In genomic region chr11:30895046-30895445, GRCh38 we compare ENCODE assay signal across 22 cellular contexts.
"Had no signal": no experiment of that assay in that cellular context is flagged by ENCODE, and none has a peak within 500 bp of the region (broad histone marks: within the 10 kb centered on the region; RNA-seq: fewer than 3 reads in every experiment).

No MANE protein-coding gene starts in this region.

- H3K36me3 ChIP-seq: esophagus muscularis mucosa, gastrocnemius medialis, heart right ventricle, left lung, lower lobe of right lung had no signal

- H3K9me3 ChIP-seq: esophagus muscularis mucosa, gastrocnemius medialis, left lung, lower lobe of right lung had no signal

- H3K27ac ChIP-seq: coronary artery, dorsolateral prefrontal cortex, epithelial cell of prostate, esophagus muscularis mucosa, gastrocnemius medialis, heart right ventricle, left lung, lower lobe of right lung had no signal

- ATAC-seq: gastrocnemius medialis; heart right ventricle; left lung; left ventricle myocardium superior; lower lobe of right lung; naive thymus-derived CD4-positive, alpha-beta T cell; natural killer cell had no signal

- H3K27me3 ChIP-seq: dorsolateral prefrontal cortex, esophagus muscularis mucosa, gastrocnemius medialis, heart right ventricle, left lung had no signal

- H3K4me3 ChIP-seq: coronary artery, dorsolateral prefrontal cortex, esophagus muscularis mucosa, gastrocnemius medialis, heart right ventricle, left lung, lower lobe of right lung had no signal

- H3K4me1 ChIP-seq: gastrocnemius medialis, heart right ventricle, left lung, lower lobe of right lung had no signal

- DNase-seq: dermis blood vessel endothelial cell; dorsolateral prefrontal cortex; effector CD4-positive, alpha-beta T cell; effector memory CD4-positive, alpha-beta T cell; erythroblast; foreskin melanocyte; gastrocnemius medialis; glutamatergic neuron; head of caudate nucleus; heart right ventricle; hippocampal formation; kidney; kidney glomerular epithelial cell; left lung; left ventricle myocardium superior; lower lobe of right lung; mesenchymal stem cell; naive thymus-derived CD4-positive, alpha-beta T cell; natural killer cell had no signal
